In genomic region chr12:66662729-66663128, GRCh38 we compare ENCODE assay signal across 14 cellular contexts. TPM values are rescaled to one million over a fixed set of nuclear protein-coding genes. Genes with fewer than 3 reads are reported as not detected.
A peak's percentile ranks its signal among the peaks of the same experiment; 100 is the strongest.
DNase-seq lines count a peak whose midpoint lies in the region; ATAC-seq and TF ChIP-seq lines count a peak whose summit lies in the region.
"Had no signal": no experiment of that assay in that cellular context is flagged by ENCODE, and none has a peak within 500 bp of the region (broad histone marks: within the 10 kb centered on the region; RNA-seq: fewer than 3 reads in every experiment).

No MANE protein-coding gene starts in this region.

- no peak overlapping the region for H4K8ac ChIP-seq in IMR-90 (ENCODE audit: low read depth in 2 of 2, low read length in 2 of 2)

- no peak overlapping the region for H3K9ac ChIP-seq in IMR-90 (ENCODE audit: low read depth, low read length)

- no peak for TF ChIP-seq RAD21 in IMR-90 (IDR thresholded peaks at IDR 0.05; ENCODE audit: low read length)

- CTCF ChIA-PET in IMR-90 (lab: Yijun Ruan, JAX) (no interaction called here), RWPE1 (lab: Yijun Ruan, JAX) (interaction anchor here (1.1 kb wide), 1 partner anchor 30 kb away, joined by 3 read pairs; no protein-coding TSS in a partner anchor)
- CTCF ChIA-PET in activated CD4-positive, alpha-beta T cell treated with anti-CD3 and anti-CD28 coated beads, Interleukin-2, amount 10 ng/mL, durations not matched to agents 7 days and 5 days (lab: Charles Lee) = interaction anchor here (0.5 to 1.3 kb wide), 3 partner anchors 11 to 330 kb away, joined by 3 read pairs; no protein-coding TSS in a partner anchor

- H3K79me1 ChIP-seq in IMR-90 (ENCODE audit: low read depth in 1 of 2, low read length in 2 of 2) = no peaks in the 10 kb centered on the region

- in situ Hi-C loops in IMR-90 (cut with MboI; ENCODE audit: low sequenced_read_pairs) (no loop called here), transverse colon (cut with MboI; ENCODE audit: low pct_ligation_motif_present in 1 of 4, low pct_unique_long_range_greater_than_20kb in 1 of 4, low sequenced_read_pairs in 3 of 4) (no loop called here)

- no peaks in the 10 kb centered on the region for H3K9me1 ChIP-seq in IMR-90 (ENCODE audit: insufficient read depth, low read length)

- TF ChIP-seq EP300 in transverse colon (IDR thresholded peaks at IDR 0.05; ENCODE audit: low read depth) = no peak

- H3K4me1 Mint-ChIP-seq in activated naive CD8-positive, alpha-beta T cell treated with anti-CD3 and anti-CD28 coated beads, Interleukin-2, amount 50 U/mL, for 24 hours = peaks cover 12% of the 10 kb centered on the region
- H3K4me1 Mint-ChIP-seq in activated CD4-positive, alpha-beta T cell treated with anti-CD3 and anti-CD28 coated beads, Interleukin-2, amount 10 ng/mL, durations not matched to agents 7 days and 5 days = no peaks in the 10 kb centered on the region

- H2BK15ac ChIP-seq in IMR-90 (ENCODE audit: low read depth, low read length) = no peak overlapping the region

- H3K9me3 Mint-ChIP-seq in activated naive CD8-positive, alpha-beta T cell treated with anti-CD3 and anti-CD28 coated beads, Interleukin-2, amount 50 U/mL, for 24 hours = no peaks in the 10 kb centered on the region
- no peaks in the 10 kb centered on the region for H3K9me3 Mint-ChIP-seq in activated CD4-positive, alpha-beta T cell treated with anti-CD3 and anti-CD28 coated beads, Interleukin-2, amount 10 ng/mL, durations not matched to agents 7 days and 5 days
- H3K9me3 Mint-ChIP-seq: naive B cell had no signal

- intact Hi-C loops in IMR-90 (cut with micrococcal nuclease) (no loop called here), transverse colon (cut with DNase I; ENCODE audit: low total_unique reads) (no loop called here)

- no peaks in the 10 kb centered on the region for H3K4me1 ChIP-seq in IMR-90 (ENCODE audit: control insufficient read depth, insufficient read depth, low read length)
- peaks cover 0 to 8% (median 0%) of the 10 kb centered on the region in 4 donors for H3K4me1 ChIP-seq in transverse colon

- H3K4me3 Mint-ChIP-seq in activated naive CD8-positive, alpha-beta T cell treated with anti-CD3 and anti-CD28 coated beads, Interleukin-2, amount 50 U/mL, for 24 hours = no peak overlapping the region
- no peak overlapping the region for H3K4me3 Mint-ChIP-seq in activated CD4-positive, alpha-beta T cell treated with anti-CD3 and anti-CD28 coated beads, Interleukin-2, amount 10 ng/mL, durations not matched to agents 7 days and 5 days

- TF ChIP-seq POLR2A in IMR-90 (IDR thresholded peaks at IDR 0.05; ENCODE audit: low read depth, low read length) (no peak), transverse colon (IDR thresholded peaks at IDR 0.05) (no peak)

- H3K18ac ChIP-seq in IMR-90 (ENCODE audit: low read depth, low read length) = no peak overlapping the region

- no peaks in the 10 kb centered on the region for H3K36me3 ChIP-seq in IMR-90 (ENCODE audit: control insufficient read depth, insufficient read depth, low read length)
- no peaks in the 10 kb centered on the region for H3K36me3 ChIP-seq in transverse colon

- no peaks in the 10 kb centered on the region for H3K36me3 Mint-ChIP-seq in activated naive CD8-positive, alpha-beta T cell treated with anti-CD3 and anti-CD28 coated beads, Interleukin-2, amount 50 U/mL, for 24 hours (ENCODE audit: low read depth)
- H3K36me3 Mint-ChIP-seq in activated CD4-positive, alpha-beta T cell treated with anti-CD3 and anti-CD28 coated beads, Interleukin-2, amount 10 ng/mL, durations not matched to agents 7 days and 5 days (ENCODE audit: low read depth) = no peaks in the 10 kb centered on the region

- dilution Hi-C loops in IMR-90 (cut with HindIII; ENCODE audit: low sequenced_read_pairs, unreplicated experiment) = no loop called here

- no peak overlapping the region for H2AK5ac ChIP-seq in IMR-90 (ENCODE audit: low read depth, low read length)

- no peak overlapping the region for H3K56ac ChIP-seq in IMR-90 (ENCODE audit: extremely low read depth, insufficient read depth, low read length)

- BruUV-seq in IMR-90 (replicated peaks; lab: Mats Ljungman, UMichigan) = no TSS peak

- H3K14ac ChIP-seq in IMR-90 (replicated peaks; ENCODE audit: low read depth, low read length) = no peak overlapping the region

- H4K91ac ChIP-seq in IMR-90 (ENCODE audit: insufficient read depth, low read depth, low read length) = no peak overlapping the region

- no peak for TF ChIP-seq CTCF in IMR-90 (conservative IDR thresholded peaks at IDR 0.05; ENCODE audit: low read depth, low read length)
- TF ChIP-seq CTCF in RWPE1 (conservative IDR thresholded peaks at IDR 0.05; ENCODE audit: low read depth) = no peak
- TF ChIP-seq CTCF in transverse colon (IDR thresholded peaks at IDR 0.05) = no peak

- no CpG with 5 or more reads among the region's 1 CpG for WGBS in IMR-90 (ENCODE audit: extremely low coverage in 2 of 2, insufficient read length in 1 of 2), 2 experiments
- 20 to 23% methylated on average over 1 of the region's 1 CpG for WGBS in transverse colon (ENCODE audit: low coverage in 1 of 2), 2 donors

- H3K4me2 ChIP-seq in IMR-90 (ENCODE audit: low read depth, low read length) = no peak overlapping the region

- POLR2A ChIA-PET in IMR-90 (lab: Charles Lee; ENCODE audit: unreplicated experiment) (no interaction called here), RWPE1 (lab: Yijun Ruan, JAX; ENCODE audit: low non-redundant PET) (interaction anchor here (0.6 kb wide), 1 partner anchor 1393 kb away, joined by 3 read pairs; no protein-coding TSS in a partner anchor)
- POLR2A ChIA-PET in activated CD4-positive, alpha-beta T cell treated with anti-CD3 and anti-CD28 coated beads, Interleukin-2, amount 10 ng/mL, durations not matched to agents 7 days and 5 days (lab: Charles Lee) = no interaction called here

- no peak overlapping the region for H2BK120ac ChIP-seq in IMR-90 (ENCODE audit: low read depth, low read length)

- no peak overlapping the region for H2AFZ ChIP-seq in IMR-90 (replicated peaks; ENCODE audit: low read length, poor library complexity)

- H2BK5ac ChIP-seq in IMR-90 (ENCODE audit: low read depth, low read length, poor library complexity, severe bottlenecking) = no peak overlapping the region

- no peak for ATAC-seq in IMR-90 (ENCODE audit: low read depth)
- ATAC-seq in activated naive CD8-positive, alpha-beta T cell treated with anti-CD3 and anti-CD28 coated beads, Interleukin-2, amount 50 U/mL, for 24 hours = no peak

- no peak overlapping the region for H3K23ac ChIP-seq in IMR-90 (ENCODE audit: low read depth, low read length)

- no peak overlapping the region for H3K4ac ChIP-seq in IMR-90 (ENCODE audit: low read depth, low read length)

- no peak overlapping the region for H3K4me3 ChIP-seq in IMR-90 (ENCODE audit: insufficient read depth, low read depth, low read length)
- H3K4me3 ChIP-seq in transverse colon = no peak overlapping the region
- H3K4me3 ChIP-seq: coronary artery, GM12878 had no signal

- H2AK9ac ChIP-seq in IMR-90 (replicated peaks; ENCODE audit: low read depth, low read length, poor library complexity) = no peak overlapping the region

- H3K27ac ChIP-seq in IMR-90 (ENCODE audit: insufficient read depth, low read length) (no peak overlapping the region), RWPE1 (no peak overlapping the region), transverse colon (no peak overlapping the region)
- H3K27ac ChIP-seq: coronary artery had no signal

- H4K5ac ChIP-seq in IMR-90 (ENCODE audit: low read depth, low read length) = no peak overlapping the region

- H3K27me3 Mint-ChIP-seq in activated naive CD8-positive, alpha-beta T cell treated with anti-CD3 and anti-CD28 coated beads, Interleukin-2, amount 50 U/mL, for 24 hours = peaks cover 8% of the 10 kb centered on the region
- peaks cover 12% of the 10 kb centered on the region for H3K27me3 Mint-ChIP-seq in activated CD4-positive, alpha-beta T cell treated with anti-CD3 and anti-CD28 coated beads, Interleukin-2, amount 10 ng/mL, durations not matched to agents 7 days and 5 days
- H3K27me3 Mint-ChIP-seq: naive B cell had no signal

- H3K27me3 ChIP-seq in IMR-90 (ENCODE audit: control insufficient read depth, insufficient read depth, low read length) = no peaks in the 10 kb centered on the region
- no peaks in the 10 kb centered on the region for H3K27me3 ChIP-seq in transverse colon

- DNase-seq in AG08396 (ENCODE audit: low spot score) = peak; percentile 5
- DNase-seq in IMR-90 = peak; percentile 33
- peak; percentile 47 for DNase-seq in RWPE1 (ENCODE audit: low spot score)
- peak; percentile 14 for DNase-seq in fibroblast of the conjunctiva (ENCODE audit: low read depth)
- no peak for DNase-seq in activated naive CD8-positive, alpha-beta T cell treated with anti-CD3 and anti-CD28 coated beads, Interleukin-2, amount 50 U/mL, for 24 hours
- DNase-seq in activated CD4-positive, alpha-beta T cell treated with anti-CD3 and anti-CD28 coated beads for 1 hour = no peak
- DNase-seq in activated CD4-positive, alpha-beta T cell treated with anti-CD3 and anti-CD28 coated beads, Interleukin-2, amount 10 ng/mL, durations not matched to agents 7 days and 5 days = no peak
- no peak for DNase-seq in transverse colon
- DNase-seq: stimulated activated CD4-positive, alpha-beta T cell treated with anti-CD3 and anti-CD28 coated beads, Interleukin-15, amount 100 ng/mL, for 24 hours; stimulated activated naive CD4-positive, alpha-beta T cell; T-helper 9 cell had no signal

- H4K20me1 ChIP-seq in IMR-90 (ENCODE audit: insufficient read depth, low read length) = no peaks in the 10 kb centered on the region

- H2BK20ac ChIP-seq in IMR-90 (ENCODE audit: low read depth, low read length) = no peak overlapping the region

- H3K9me3 ChIP-seq in IMR-90 (ENCODE audit: control insufficient read depth, insufficient read depth, low read length) = no peaks in the 10 kb centered on the region
- no peaks in the 10 kb centered on the region for H3K9me3 ChIP-seq in transverse colon

- no peak overlapping the region for H3K27ac Mint-ChIP-seq in activated naive CD8-positive, alpha-beta T cell treated with anti-CD3 and anti-CD28 coated beads, Interleukin-2, amount 50 U/mL, for 24 hours
- no peak overlapping the region for H3K27ac Mint-ChIP-seq in activated CD4-positive, alpha-beta T cell treated with anti-CD3 and anti-CD28 coated beads, Interleukin-2, amount 10 ng/mL, durations not matched to agents 7 days and 5 days

TF ChIP-seq in IMR-90, 13 proteins besides CTCF, POLR2A, EP300 and RAD21 (continues in another document):
- TF ChIP-seq NFE2L2 (IDR thresholded peaks at IDR 0.05; ENCODE audit: low read depth, low read length) (no peak), SMC3 (IDR thresholded peaks at IDR 0.05; ENCODE audit: low read depth, low read length) (no peak), CEBPB (IDR thresholded peaks at IDR 0.05; ENCODE audit: low read depth, low read length) (no peak), RFX5 (IDR thresholded peaks at IDR 0.05; ENCODE audit: low read depth, low read length) (no peak)

RNA-seq across cellular contexts. Expression of gene GRIP1, which starts 16.1 kb away (rescaled TPM):
- total RNA-seq in IMR-90 (2012; rRNA removed) (under 0.01 TPM in 2 replicates), transverse colon (1 to 10 TPM; 4.4 to 9.0 (median 8.2) TPM)
- polyA plus RNA-seq in IMR-90 (2012; rRNA removed) = 0.07 and 0.17 TPM in 2 replicates
- 0.01 TPM in 1 of 2 replicates, not detected in the other for polyA plus RNA-seq in IMR-90 (2012; cell fraction: cytosol; rRNA removed)
- polyA plus RNA-seq in IMR-90 (2012; cell fraction: nucleus; rRNA removed; ENCODE audit: low replicate concordance) = 0.10 TPM in 1 of 2 replicates, not detected in the other
- 1 to 10 TPM in 1 of 2 experiments, under 1 TPM in 1; 0.85 to 1.6 TPM for total RNA-seq in activated CD4-positive, alpha-beta T cell treated with anti-CD3 and anti-CD28 coated beads, Interleukin-2, amount 10 ng/mL, durations not matched to agents 7 days and 5 days

Comparison
In these comparisons a context has a peak if more than half of its experiments do, and no peak if none do; other contexts are left out.
1. DNase-seq: peak in AG08396 (single experiment), IMR-90 (single experiment), RWPE1 (single experiment) and fibroblast of the conjunctiva (single experiment); none in activated naive CD8-positive, alpha-beta T cell treated with anti-CD3 and anti-CD28 coated beads, Interleukin-2, amount 50 U/mL, for 24 hours (single experiment), activated CD4-positive, alpha-beta T cell treated with anti-CD3 and anti-CD28 coated beads for 1 hour (single experiment), activated CD4-positive, alpha-beta T cell treated with anti-CD3 and anti-CD28 coated beads, Interleukin-2, amount 10 ng/mL, durations not matched to agents 7 days and 5 days (single experiment) and transverse colon (single experiment).